ENCODE assay signal across 1 cellular context in the genomic region with DNA sequence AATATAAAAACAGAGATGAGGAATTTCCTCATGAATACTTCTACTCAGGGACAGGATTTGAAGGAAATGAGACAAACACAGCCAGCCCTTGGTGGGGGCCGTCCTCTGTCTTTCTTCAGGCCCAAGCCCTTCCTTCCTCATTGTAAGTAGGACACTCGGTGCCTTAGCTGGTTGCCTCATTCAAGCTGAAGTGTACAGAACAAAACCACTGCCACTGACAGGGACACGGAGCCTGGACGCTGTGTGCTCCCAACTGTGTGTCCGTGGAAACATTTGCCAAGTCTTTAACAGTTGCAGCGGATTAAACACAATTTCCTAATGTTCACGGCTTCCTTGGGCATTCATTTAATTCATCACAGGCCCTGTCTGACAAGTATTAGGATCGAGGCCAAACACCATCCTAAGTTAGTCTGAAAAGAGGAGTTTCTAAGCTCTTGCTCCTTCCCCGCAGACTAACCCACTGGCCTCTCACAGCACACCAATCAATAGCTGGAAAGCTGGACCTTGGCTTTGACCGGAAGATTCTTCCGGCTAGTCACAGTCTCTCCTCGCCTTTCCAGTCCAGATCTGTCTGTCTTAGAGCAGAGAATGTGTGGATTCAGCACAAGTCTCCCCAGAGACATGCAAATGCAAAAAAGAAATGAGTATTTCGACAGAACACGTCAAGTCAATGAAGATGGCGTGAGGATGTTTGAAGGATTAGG.
TF ChIP-seq lines count a peak whose summit lies in the region.

No MANE protein-coding gene starts in this region.

TF ChIP-seq in GM23338, 12 proteins besides CTCF, POLR2A, EP300 and RAD21 (continued from another document):
- TF ChIP-seq, protein P1, sequence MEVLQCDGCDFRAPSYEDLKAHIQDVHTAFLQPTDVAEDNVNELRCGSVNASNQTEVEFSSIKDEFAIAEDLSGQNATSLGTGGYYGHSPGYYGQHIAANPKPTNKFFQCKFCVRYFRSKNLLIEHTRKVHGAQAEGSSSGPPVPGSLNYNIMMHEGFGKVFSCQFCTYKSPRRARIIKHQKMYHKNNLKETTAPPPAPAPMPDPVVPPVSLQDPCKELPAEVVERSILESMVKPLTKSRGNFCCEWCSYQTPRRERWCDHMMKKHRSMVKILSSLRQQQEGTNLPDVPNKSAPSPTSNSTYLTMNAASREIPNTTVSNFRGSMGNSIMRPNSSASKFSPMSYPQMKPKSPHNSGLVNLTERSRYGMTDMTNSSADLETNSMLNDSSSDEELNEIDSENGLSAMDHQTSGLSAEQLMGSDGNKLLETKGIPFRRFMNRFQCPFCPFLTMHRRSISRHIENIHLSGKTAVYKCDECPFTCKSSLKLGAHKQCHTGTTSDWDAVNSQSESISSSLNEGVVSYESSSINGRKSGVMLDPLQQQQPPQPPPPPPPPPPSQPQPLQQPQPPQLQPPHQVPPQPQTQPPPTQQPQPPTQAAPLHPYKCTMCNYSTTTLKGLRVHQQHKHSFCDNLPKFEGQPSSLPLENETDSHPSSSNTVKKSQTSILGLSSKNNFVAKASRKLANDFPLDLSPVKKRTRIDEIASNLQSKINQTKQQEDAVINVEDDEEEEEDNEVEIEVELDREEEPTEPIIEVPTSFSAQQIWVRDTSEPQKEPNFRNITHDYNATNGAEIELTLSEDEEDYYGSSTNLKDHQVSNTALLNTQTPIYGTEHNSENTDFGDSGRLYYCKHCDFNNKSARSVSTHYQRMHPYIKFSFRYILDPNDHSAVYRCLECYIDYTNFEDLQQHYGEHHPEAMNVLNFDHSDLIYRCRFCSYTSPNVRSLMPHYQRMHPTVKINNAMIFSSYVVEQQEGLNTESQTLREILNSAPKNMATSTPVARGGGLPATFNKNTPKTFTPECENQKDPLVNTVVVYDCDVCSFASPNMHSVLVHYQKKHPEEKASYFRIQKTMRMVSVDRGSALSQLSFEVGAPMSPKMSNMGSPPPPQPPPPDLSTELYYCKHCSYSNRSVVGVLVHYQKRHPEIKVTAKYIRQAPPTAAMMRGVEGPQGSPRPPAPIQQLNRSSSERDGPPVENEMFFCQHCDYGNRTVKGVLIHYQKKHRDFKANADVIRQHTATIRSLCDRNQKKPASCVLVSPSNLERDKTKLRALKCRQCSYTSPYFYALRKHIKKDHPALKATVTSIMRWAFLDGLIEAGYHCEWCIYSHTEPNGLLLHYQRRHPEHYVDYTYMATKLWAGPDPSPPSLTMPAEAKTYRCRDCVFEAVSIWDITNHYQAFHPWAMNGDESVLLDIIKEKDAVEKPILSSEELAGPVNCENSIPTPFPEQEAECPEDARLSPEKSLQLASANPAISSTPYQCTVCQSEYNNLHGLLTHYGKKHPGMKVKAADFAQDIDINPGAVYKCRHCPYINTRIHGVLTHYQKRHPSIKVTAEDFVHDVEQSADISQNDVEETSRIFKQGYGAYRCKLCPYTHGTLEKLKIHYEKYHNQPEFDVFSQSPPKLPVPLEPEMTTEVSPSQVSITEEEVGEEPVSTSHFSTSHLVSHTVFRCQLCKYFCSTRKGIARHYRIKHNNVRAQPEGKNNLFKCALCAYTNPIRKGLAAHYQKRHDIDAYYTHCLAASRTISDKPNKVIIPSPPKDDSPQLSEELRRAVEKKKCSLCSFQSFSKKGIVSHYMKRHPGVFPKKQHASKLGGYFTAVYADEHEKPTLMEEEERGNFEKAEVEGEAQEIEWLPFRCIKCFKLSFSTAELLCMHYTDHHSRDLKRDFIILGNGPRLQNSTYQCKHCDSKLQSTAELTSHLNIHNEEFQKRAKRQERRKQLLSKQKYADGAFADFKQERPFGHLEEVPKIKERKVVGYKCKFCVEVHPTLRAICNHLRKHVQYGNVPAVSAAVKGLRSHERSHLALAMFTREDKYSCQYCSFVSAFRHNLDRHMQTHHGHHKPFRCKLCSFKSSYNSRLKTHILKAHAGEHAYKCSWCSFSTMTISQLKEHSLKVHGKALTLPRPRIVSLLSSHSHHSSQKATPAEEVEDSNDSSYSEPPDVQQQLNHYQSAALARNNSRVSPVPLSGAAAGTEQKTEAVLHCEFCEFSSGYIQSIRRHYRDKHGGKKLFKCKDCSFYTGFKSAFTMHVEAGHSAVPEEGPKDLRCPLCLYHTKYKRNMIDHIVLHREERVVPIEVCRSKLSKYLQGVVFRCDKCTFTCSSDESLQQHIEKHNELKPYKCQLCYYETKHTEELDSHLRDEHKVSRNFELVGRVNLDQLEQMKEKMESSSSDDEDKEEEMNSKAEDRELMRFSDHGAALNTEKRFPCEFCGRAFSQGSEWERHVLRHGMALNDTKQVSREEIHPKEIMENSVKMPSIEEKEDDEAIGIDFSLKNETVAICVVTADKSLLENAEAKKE (CRISPR knock-in tag; IDR thresholded peaks at IDR 0.05) = no peak
- TF ChIP-seq STAT1 (IDR thresholded peaks at IDR 0.05; ENCODE audit: unreplicated experiment) (no peak), CREB1 (CRISPR knock-in tag; IDR thresholded peaks at IDR 0.05; ENCODE audit: low read depth) (no peak), EZH2 (IDR thresholded peaks at IDR 0.05; ENCODE audit: low read depth, unreplicated experiment) (no peak), ZNF114 (CRISPR knock-in tag; IDR thresholded peaks at IDR 0.05) (no peak), POLR2AphosphoS5 (IDR thresholded peaks at IDR 0.05; ENCODE audit: low read depth) (no peak)
- TF ChIP-seq, protein P2, sequence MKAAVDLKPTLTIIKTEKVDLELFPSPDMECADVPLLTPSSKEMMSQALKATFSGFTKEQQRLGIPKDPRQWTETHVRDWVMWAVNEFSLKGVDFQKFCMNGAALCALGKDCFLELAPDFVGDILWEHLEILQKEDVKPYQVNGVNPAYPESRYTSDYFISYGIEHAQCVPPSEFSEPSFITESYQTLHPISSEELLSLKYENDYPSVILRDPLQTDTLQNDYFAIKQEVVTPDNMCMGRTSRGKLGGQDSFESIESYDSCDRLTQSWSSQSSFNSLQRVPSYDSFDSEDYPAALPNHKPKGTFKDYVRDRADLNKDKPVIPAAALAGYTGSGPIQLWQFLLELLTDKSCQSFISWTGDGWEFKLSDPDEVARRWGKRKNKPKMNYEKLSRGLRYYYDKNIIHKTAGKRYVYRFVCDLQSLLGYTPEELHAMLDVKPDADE (IDR thresholded peaks at IDR 0.05) = no peak
